8 cellular contexts compared by ENCODE assay signal in genomic region chr6:30130887-30131862, GRCh38. TPM values are rescaled to one million over a fixed set of nuclear protein-coding genes. Genes with fewer than 3 reads are reported as not detected.
DNase-seq lines count a peak whose midpoint lies in the region; ATAC-seq, FAIRE-seq and TF ChIP-seq lines count a peak whose summit lies in the region.

No MANE protein-coding gene starts in this region.

- TF ChIP-seq RAD21 in A549 (conservative IDR thresholded peaks at IDR 0.05 in 1 of 2, IDR thresholded peaks at IDR 0.05 in 1 of 2) = peak; percentile 81 to 86

- H3K4me2 ChIP-seq in A549 = peak overlapping the region; percentile 82

- H3K9me3 ChIP-seq in A549 (no peaks in the 10 kb centered on the region), stomach (no peaks in the 10 kb centered on the region)

- TF ChIP-seq EP300 in A549 (IDR thresholded peaks at IDR 0.05) = no peak
- no peak for TF ChIP-seq EP300 in stomach (IDR thresholded peaks at IDR 0.05)

- H3K4me1 Mint-ChIP-seq in activated T-helper 1 cell treated with anti-CD3 and anti-CD28 coated beads, Interleukin-12 subunit alpha, Interleukin-12 subunit beta, Interleukin-2, Interleukin-4 antibody, amounts not matched to agents 30 ng/mL and 10 ng/mL and 1 ng/mL, durations not matched to agents 14 hours and 24 hours and 36 hours (ENCODE audit: low read depth) = peaks cover 30% of the 10 kb centered on the region
- no peaks in the 10 kb centered on the region for H3K4me1 Mint-ChIP-seq in neural crest cell

- no peaks in the 10 kb centered on the region for H3K9me3 Mint-ChIP-seq in activated T-helper 1 cell treated with anti-CD3 and anti-CD28 coated beads, Interleukin-12 subunit alpha, Interleukin-12 subunit beta, Interleukin-2, Interleukin-4 antibody, amounts not matched to agents 30 ng/mL and 10 ng/mL and 1 ng/mL, durations not matched to agents 14 hours and 24 hours and 36 hours
- H3K9me3 Mint-ChIP-seq in neural crest cell = peaks cover 3% of the 10 kb centered on the region

- TF ChIP-seq POLR2A in A549 (IDR thresholded peaks at IDR 0.05; ENCODE audit: low read length) (no peak), stomach (IDR thresholded peaks at IDR 0.05) (no peak)

- H3K4me1 ChIP-seq in A549 = peaks cover 26% of the 10 kb centered on the region
- peaks cover 7 to 24% (median 18%) of the 10 kb centered on the region in 4 donors for H3K4me1 ChIP-seq in stomach

- H3K4me3 ChIP-seq in A549 = no peak overlapping the region
- H3K4me3 ChIP-seq in fibroblast of pulmonary artery (replicated peaks; ENCODE audit: low read depth, low read length) = no peak overlapping the region
- H3K4me3 ChIP-seq in stomach = no peak overlapping the region

- H3K4me3 Mint-ChIP-seq in activated T-helper 1 cell treated with anti-CD3 and anti-CD28 coated beads, Interleukin-12 subunit alpha, Interleukin-12 subunit beta, Interleukin-2, Interleukin-4 antibody, amounts not matched to agents 30 ng/mL and 10 ng/mL and 1 ng/mL, durations not matched to agents 14 hours and 24 hours and 36 hours = no peak overlapping the region
- H3K4me3 Mint-ChIP-seq in neural crest cell = no peak overlapping the region

- peaks cover 65% of the 10 kb centered on the region for H3K27me3 Mint-ChIP-seq in activated T-helper 1 cell treated with anti-CD3 and anti-CD28 coated beads, Interleukin-12 subunit alpha, Interleukin-12 subunit beta, Interleukin-2, Interleukin-4 antibody, amounts not matched to agents 30 ng/mL and 10 ng/mL and 1 ng/mL, durations not matched to agents 14 hours and 24 hours and 36 hours (ENCODE audit: insufficient read depth)
- peaks cover 87% of the 10 kb centered on the region for H3K27me3 Mint-ChIP-seq in neural crest cell (ENCODE audit: low read depth)

- H3K27ac ChIP-seq in A549 (peak overlapping the region; percentile 44 to 70; a peak in 4 of 6 replicates), RWPE1 (no peak overlapping the region), stomach (peak overlapping the region in 1 of 5 donors; percentile 11)

- DNase-seq in A549 (ENCODE audit: low read depth in 1 of 2, low spot score in 1 of 2) = peak; percentile 82 to 84
- peak; percentile 83 to 87 for DNase-seq in Kasumi-1 (lab: John Stamatoyannopoulos, UW)
- peak; percentile 84 for DNase-seq in RWPE1 (ENCODE audit: low spot score)
- DNase-seq in activated T-helper 1 cell treated with anti-CD3 and anti-CD28 coated beads, Interleukin-12 subunit alpha, Interleukin-12 subunit beta, Interleukin-2, Interleukin-4 antibody, amounts not matched to agents 30 ng/mL and 10 ng/mL and 1 ng/mL, durations not matched to agents 14 hours and 24 hours and 36 hours (ENCODE audit: low spot score) = peak; percentile 57
- DNase-seq in fibroblast of pulmonary artery (ENCODE audit: low read depth) = peak; percentile 88
- peak; percentile 56 for DNase-seq in neural crest cell (ENCODE audit: low read depth, low spot score)
- peak; percentile 76 for DNase-seq in stomach

- H3K36me3 ChIP-seq in stomach = no peaks in the 10 kb centered on the region

- POLR2A ChIA-PET in A549 (lab: Yijun Ruan, JAX) = interaction anchor here (0.6 to 1.2 kb wide), 3 partner anchors 28 to 89 kb away, joined by 3 to 5 read pairs (median 3); no protein-coding TSS in a partner anchor
- POLR2A ChIA-PET in RWPE1 (lab: Yijun Ruan, JAX; ENCODE audit: low non-redundant PET) = interaction anchor here (0.7 kb wide), 1 partner anchor 29 kb away, joined by 4 read pairs; no protein-coding TSS in a partner anchor

- ATAC-seq in A549 (peak; percentile 86 to 97), GM18498 (IDR thresholded peaks at IDR 0.05; ENCODE audit: unreplicated experiment) (peak; percentile 64)

- peaks cover 11 to 91% (median 47%) of the 10 kb centered on the region in 3 donors for H3K27me3 ChIP-seq in stomach

- H3K36me3 Mint-ChIP-seq in activated T-helper 1 cell treated with anti-CD3 and anti-CD28 coated beads, Interleukin-12 subunit alpha, Interleukin-12 subunit beta, Interleukin-2, Interleukin-4 antibody, amounts not matched to agents 30 ng/mL and 10 ng/mL and 1 ng/mL, durations not matched to agents 14 hours and 24 hours and 36 hours (ENCODE audit: low read depth) = no peaks in the 10 kb centered on the region
- no peaks in the 10 kb centered on the region for H3K36me3 Mint-ChIP-seq in neural crest cell (ENCODE audit: low read depth)

- WGBS in A549 (ENCODE audit: missing lambda C conversion rate) = 30% methylated on average over 15 of the region's 16 CpGs
- 27 to 31% (median 30%) methylated on average over 16 of the region's 16 CpGs for WGBS in stomach, 5 donors

- intact Hi-C loops in activated T-helper 1 cell treated with anti-CD3 and anti-CD28 coated beads, Interleukin-12 subunit alpha, Interleukin-12 subunit beta, Interleukin-2, Interleukin-4 antibody, amounts not matched to agents 30 ng/mL and 10 ng/mL and 1 ng/mL, durations not matched to agents 14 hours and 24 hours and 36 hours (cut with micrococcal nuclease) = loop anchor here (1.0 to 2.0 kb wide), 5 partner anchors 28 to 283 kb away; partner anchors contain the start of gene PPP1R11
- intact Hi-C loops in stomach (cut with DNase I; ENCODE audit: low total_unique reads) = no loop called here

- peak; percentile 95 for TF ChIP-seq CTCF in A549 (IDR thresholded peaks at IDR 0.05)
- peak; percentile 97 for TF ChIP-seq CTCF in RWPE1 (conservative IDR thresholded peaks at IDR 0.05; ENCODE audit: low read depth)
- peak; percentile 100 for TF ChIP-seq CTCF in fibroblast of pulmonary artery (IDR thresholded peaks at IDR 0.05; ENCODE audit: low read length, missing control alignments)
- peak; percentile 99 for TF ChIP-seq CTCF in neural crest cell (conservative IDR thresholded peaks at IDR 0.05)
- peak in 5 of 7 experiments; percentile 87 to 97 (median 94) for TF ChIP-seq CTCF in stomach (IDR thresholded peaks at IDR 0.05)

- CTCF ChIA-PET in A549 (lab: Yijun Ruan, JAX) = interaction anchor here (0.7 to 17.3 kb wide), 37 partner anchors 8 to 481 kb away, joined by 3 to 353 read pairs (median 4); partner anchors contain the start of genes POLR1H, PPP1R11 and TRIM31
- CTCF ChIA-PET in RWPE1 (lab: Yijun Ruan, JAX) = interaction anchor here (0.5 to 2.0 kb wide), 26 partner anchors 9 to 423 kb away, joined by 3 to 32 read pairs (median 4); partner anchors contain the start of genes RNF39 and TRIM15

- no peak overlapping the region for H3K27ac Mint-ChIP-seq in activated T-helper 1 cell treated with anti-CD3 and anti-CD28 coated beads, Interleukin-12 subunit alpha, Interleukin-12 subunit beta, Interleukin-2, Interleukin-4 antibody, amounts not matched to agents 30 ng/mL and 10 ng/mL and 1 ng/mL, durations not matched to agents 14 hours and 24 hours and 36 hours
- no peak overlapping the region for H3K27ac Mint-ChIP-seq in neural crest cell (ENCODE audit: unreplicated experiment)

- no peak for FAIRE-seq in A549 (lab: Jason Lieb, UNC)

RNA-seq across cellular contexts. Expression of gene TRIM40, which starts 4.8 kb away (rescaled TPM):
- polyA plus RNA-seq in A549 (2011; rRNA removed) = 0.05 and 0.07 TPM in 2 replicates
- not detected in 2 replicates for polyA plus RNA-seq in A549 (2012; cell fraction: cytosol; rRNA removed)
- polyA plus RNA-seq in A549 (2012; cell fraction: nucleus; rRNA removed) = not detected in 2 replicates
- 0.05 TPM in 1 of 3 replicates, not detected in the others for polyA plus RNA-seq in A549 (2017; fragmentation: RNase III; extraction: RNeasy Plus Mini Kit Qiagen cat#74134 plus additional on column Dnase treatment)
- polyA minus RNA-seq in A549 (2011; rRNA and poly(A)+ RNA removed) = not detected in 2 replicates
- not detected in 2 replicates for total RNA-seq in activated T-helper 1 cell treated with anti-CD3 and anti-CD28 coated beads, Interleukin-12 subunit alpha, Interleukin-12 subunit beta, Interleukin-2, Interleukin-4 antibody, amounts not matched to agents 30 ng/mL and 10 ng/mL and 1 ng/mL, durations not matched to agents 14 hours and 24 hours and 36 hours
- not detected in 2 replicates for total RNA-seq in neural crest cell
- total RNA-seq in stomach = not detected
- not detected for polyA plus RNA-seq in stomach

RNA-seq across cellular contexts. Expression of gene TRIM31, which starts 18.3 kb away (rescaled TPM):
- polyA plus RNA-seq in A549 (2011; rRNA removed) (2.9 and 4.0 TPM in 2 replicates), A549 (2017; fragmentation: RNase III; extraction: RNeasy Plus Mini Kit Qiagen cat#74134 plus additional on column Dnase treatment) (3.1 to 3.3 TPM (median 3.2 TPM) in 3 replicates), stomach (10 to 100 TPM in 1 of 3 donors, 1 to 10 TPM in 2; 1.2 to 52.2 (median 4.3) TPM)
- polyA plus RNA-seq in A549 (2012; cell fraction: cytosol; rRNA removed) = 0.74 and 0.76 TPM in 2 replicates
- 1.1 and 1.6 TPM in 2 replicates for polyA plus RNA-seq in A549 (2012; cell fraction: nucleus; rRNA removed)
- 0.73 and 2.1 TPM in 2 replicates for polyA minus RNA-seq in A549 (2011; rRNA and poly(A)+ RNA removed)
- not detected in 2 replicates for total RNA-seq in activated T-helper 1 cell treated with anti-CD3 and anti-CD28 coated beads, Interleukin-12 subunit alpha, Interleukin-12 subunit beta, Interleukin-2, Interleukin-4 antibody, amounts not matched to agents 30 ng/mL and 10 ng/mL and 1 ng/mL, durations not matched to agents 14 hours and 24 hours and 36 hours
- total RNA-seq in neural crest cell (not detected in 2 replicates), stomach (10 to 100 TPM in 2 of 5 donors, 1 to 10 TPM in 1, not detected in 2; 4.6 to 12.3 (median 11.0) TPM)

RNA-seq across cellular contexts. Expression of gene TRIM10, which starts 29.8 kb away (rescaled TPM):
- 0.09 and 0.12 TPM in 2 replicates for polyA plus RNA-seq in A549 (2011; rRNA removed)
- polyA plus RNA-seq in A549 (2012; cell fraction: cytosol; rRNA removed) = not detected in 2 replicates
- 0.02 TPM in 1 of 2 replicates, not detected in the other for polyA plus RNA-seq in A549 (2012; cell fraction: nucleus; rRNA removed)
- polyA plus RNA-seq in A549 (2017; fragmentation: RNase III; extraction: RNeasy Plus Mini Kit Qiagen cat#74134 plus additional on column Dnase treatment) = 0.03 TPM in 2 of 3 replicates, not detected in the other
- 0.15 TPM in 1 of 2 replicates, not detected in the other for polyA minus RNA-seq in A549 (2011; rRNA and poly(A)+ RNA removed)
- total RNA-seq in activated T-helper 1 cell treated with anti-CD3 and anti-CD28 coated beads, Interleukin-12 subunit alpha, Interleukin-12 subunit beta, Interleukin-2, Interleukin-4 antibody, amounts not matched to agents 30 ng/mL and 10 ng/mL and 1 ng/mL, durations not matched to agents 14 hours and 24 hours and 36 hours = 0.05 and 0.08 TPM in 2 replicates
- total RNA-seq in neural crest cell = not detected in 2 replicates
- 1 to 10 TPM in 1 of 5 donors, under 1 TPM in 2, not detected in 2; 0.37 to 2.3 (median 0.58) TPM for total RNA-seq in stomach
- polyA plus RNA-seq in stomach = not detected

RNA-seq across cellular contexts. Expression of gene TRIM15, which starts 32.2 kb away (rescaled TPM):
- 0.08 and 0.37 TPM in 2 replicates for polyA plus RNA-seq in A549 (2011; rRNA removed)
- polyA plus RNA-seq in A549 (2012; cell fraction: cytosol; rRNA removed) = 0.01 and 0.04 TPM in 2 replicates
- polyA plus RNA-seq in A549 (2012; cell fraction: nucleus; rRNA removed) = 0.01 and 0.11 TPM in 2 replicates
- 0.04 to 0.09 TPM (median 0.08 TPM) in 3 replicates for polyA plus RNA-seq in A549 (2017; fragmentation: RNase III; extraction: RNeasy Plus Mini Kit Qiagen cat#74134 plus additional on column Dnase treatment)
- not detected in 2 replicates for polyA minus RNA-seq in A549 (2011; rRNA and poly(A)+ RNA removed)
- total RNA-seq in activated T-helper 1 cell treated with anti-CD3 and anti-CD28 coated beads, Interleukin-12 subunit alpha, Interleukin-12 subunit beta, Interleukin-2, Interleukin-4 antibody, amounts not matched to agents 30 ng/mL and 10 ng/mL and 1 ng/mL, durations not matched to agents 14 hours and 24 hours and 36 hours = 0.39 and 0.59 TPM in 2 replicates
- total RNA-seq in neural crest cell = not detected in 2 replicates
- total RNA-seq in stomach = 10 to 100 TPM in 1 of 5 donors, not detected in 4; 24.6 TPM
- polyA plus RNA-seq in stomach = under 1 TPM in 1 of 3 donors, not detected in 2; 0.13 TPM

RNA-seq across cellular contexts. Expression of gene RNF39, which starts 55.6 kb away (rescaled TPM):
- polyA plus RNA-seq in A549 (2011; rRNA removed) = 0.05 TPM in 1 of 2 replicates, not detected in the other
- not detected in 2 replicates for polyA plus RNA-seq in A549 (2012; cell fraction: cytosol; rRNA removed)
- polyA plus RNA-seq in A549 (2012; cell fraction: nucleus; rRNA removed) = 0.02 TPM in 1 of 2 replicates, not detected in the other
- polyA plus RNA-seq in A549 (2017; fragmentation: RNase III; extraction: RNeasy Plus Mini Kit Qiagen cat#74134 plus additional on column Dnase treatment) = 0.07 TPM in 1 of 3 replicates, not detected in the others
- not detected in 2 replicates for polyA minus RNA-seq in A549 (2011; rRNA and poly(A)+ RNA removed)
- not detected in 2 replicates for total RNA-seq in activated T-helper 1 cell treated with anti-CD3 and anti-CD28 coated beads, Interleukin-12 subunit alpha, Interleukin-12 subunit beta, Interleukin-2, Interleukin-4 antibody, amounts not matched to agents 30 ng/mL and 10 ng/mL and 1 ng/mL, durations not matched to agents 14 hours and 24 hours and 36 hours
- total RNA-seq in neural crest cell = not detected in 2 replicates
- 10 to 100 TPM in 1 of 5 donors, 1 to 10 TPM in 1, under 1 TPM in 1, not detected in 2; 0.18 to 13.5 (median 7.1) TPM for total RNA-seq in stomach
- 1 to 10 TPM; 2.4 to 3.4 (median 3.2) TPM for polyA plus RNA-seq in stomach
